19 cellular contexts compared by ENCODE assay signal in the genomic region with DNA sequence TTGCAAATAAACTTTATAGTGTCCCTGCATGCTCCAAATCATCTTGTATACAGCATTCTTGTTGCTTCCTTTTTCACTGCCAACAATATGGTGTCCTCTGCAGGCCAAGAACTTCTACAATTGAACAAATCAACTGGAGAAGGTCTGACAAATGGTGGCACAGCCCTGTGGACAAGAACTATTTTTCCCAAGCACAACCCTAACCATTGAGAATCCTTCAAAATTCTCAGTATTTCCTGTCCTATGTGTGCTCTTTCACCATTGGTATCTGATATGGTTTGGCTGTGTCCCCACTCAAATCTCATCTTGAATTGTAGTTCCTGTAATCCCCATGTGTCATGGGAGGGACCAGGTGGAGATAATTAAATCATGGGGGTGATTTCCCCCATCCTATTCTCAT.
DNase-seq lines count a peak whose midpoint lies in the region; ATAC-seq, FAIRE-seq and TF ChIP-seq lines count a peak whose summit lies in the region.
"Had no signal": no experiment of that assay in that cellular context is flagged by ENCODE, and none has a peak within 500 bp of the region (broad histone marks: within the 10 kb centered on the region; RNA-seq: fewer than 3 reads in every experiment).

No MANE protein-coding gene starts in this region.

- H2AK5ac ChIP-seq in H1 (ENCODE audit: low read depth, low read length), result no peak overlapping the region

- DNase-seq in AG10803 (ENCODE audit: low read depth), result peak; percentile 73
- no peak for DNase-seq in H1 (ENCODE audit: low read depth in 1 of 2, low spot score in 2 of 2)
- DNase-seq in neural progenitor cell (ENCODE audit: low spot score), result no peak
- no peak for DNase-seq in Karpas-422
- DNase-seq in NCI-H82 (lab: John Stamatoyannopoulos, UW), result no peak
- DNase-seq in NOMO-1 treated with DMSO at 0.1 percent for 48 hours (lab: John Stamatoyannopoulos, UW; ENCODE audit: unreplicated experiment), result no peak
- DNase-seq in right lobe of liver, result no peak
- DNase-seq: 8988T; CD8-positive, alpha-beta T cell; DMS 273 treated with DMSO at 0.1 percent for 48 hours; DMS53; DND-41; EL; H9 had no signal

- no peak overlapping the region for H2BK15ac ChIP-seq in H1 (ENCODE audit: low read length)

- H4K91ac ChIP-seq in H1 (replicated peaks; ENCODE audit: insufficient read length, low read length), result peak overlapping the region; percentile 81

- no peak overlapping the region for H3K4me2 ChIP-seq in H1 (ENCODE audit: insufficient read depth in 1 of 2, low read depth in 2 of 2, low read length in 2 of 2)
- H3K4me2 ChIP-seq in neural progenitor cell, result no peak overlapping the region
- H3K4me2 ChIP-seq in Karpas-422 (ENCODE audit: low read depth, low read length, poor library complexity, severe bottlenecking), result no peak overlapping the region
- H3K4me2 ChIP-seq: BLaER1 treated with 17β-estradiol and CSF1 and Interleukin-3, amounts not matched to agents 10 nM and 100 nM had no signal

- H3K4ac ChIP-seq in H1 (replicated peaks; ENCODE audit: insufficient read length, low read depth, low read length), result no peak overlapping the region

- no peaks in the 10 kb centered on the region for H3K27me3 ChIP-seq in HUES48 (ENCODE audit: control insufficient read depth, insufficient read depth, low read length)
- H3K27me3 ChIP-seq in H1 (replicated peaks in 1 of 4; ENCODE audit: control insufficient read depth in 3 of 4, extremely low read depth in 1 of 4, insufficient read depth in 3 of 4, low read length in 3 of 4), result peaks cover 0 to 1% (median 0%) of the 10 kb centered on the region in 4 experiments; a peak in 1 of 7 replicates
- no peaks in the 10 kb centered on the region for H3K27me3 ChIP-seq in neural progenitor cell
- H3K27me3 ChIP-seq in Karpas-422 (ENCODE audit: low read length), result no peaks in the 10 kb centered on the region
- no peaks in the 10 kb centered on the region for H3K27me3 ChIP-seq in right lobe of liver
- H3K27me3 ChIP-seq: BLaER1 treated with 17β-estradiol and CSF1 and Interleukin-3, amounts not matched to agents 10 nM and 100 nM had no signal

- intact Hi-C loops in right lobe of liver (cut with DNase I), result no loop called here

- no peak overlapping the region for H3K14ac ChIP-seq in H1 (ENCODE audit: insufficient read length)

- no peak for TF ChIP-seq EP300 in H1 (IDR thresholded peaks at IDR 0.05; ENCODE audit: borderline replicate concordance in 1 of 2, low read depth in 2 of 2, low read length in 2 of 2)

- no peak for FAIRE-seq in H1 (lab: Jason Lieb, UNC)
- FAIRE-seq: GM12878, HTR-8/SVneo had no signal

- H3K56ac ChIP-seq in H1 (replicated peaks; ENCODE audit: insufficient read length, low read depth, low read length), result no peak overlapping the region

- H3K4me1 Mint-ChIP-seq in neural progenitor cell, result peaks cover 3% of the 10 kb centered on the region
- H3K4me1 Mint-ChIP-seq: B cell had no signal

- no peaks in the 10 kb centered on the region for H3K27me3 Mint-ChIP-seq in neural progenitor cell (ENCODE audit: insufficient read depth, low read depth)
- H3K27me3 Mint-ChIP-seq: B cell had no signal

- no peaks in the 10 kb centered on the region for H3K79me2 ChIP-seq in H1 (ENCODE audit: control insufficient read depth in 1 of 2, insufficient read depth in 2 of 2, low read length in 2 of 2)
- H3K79me2 ChIP-seq in neural progenitor cell (ENCODE audit: low read depth), result no peaks in the 10 kb centered on the region
- H3K79me2 ChIP-seq in Karpas-422 (ENCODE audit: low read length), result no peaks in the 10 kb centered on the region

- no peak overlapping the region; the same call in 1 of the 2 replicates for H2BK20ac ChIP-seq in H1 (ENCODE audit: low read length)

- H3K9ac ChIP-seq in HUES48 (ENCODE audit: low read depth, low read length), result no peak overlapping the region
- H3K9ac ChIP-seq in H1 (replicated peaks in 1 of 4; ENCODE audit: extremely low read depth in 1 of 4, low read depth in 3 of 4, low read length in 3 of 4), result no peak overlapping the region
- no peak overlapping the region for H3K9ac ChIP-seq in neural progenitor cell
- no peak overlapping the region for H3K9ac ChIP-seq in Karpas-422 (ENCODE audit: low read length)
- H3K9ac ChIP-seq: BLaER1 treated with 17β-estradiol and CSF1 and Interleukin-3, amounts not matched to agents 10 nM and 100 nM had no signal

- H3K36me3 ChIP-seq in HUES48 (ENCODE audit: control insufficient read depth, insufficient read depth, low read length) (no peaks in the 10 kb centered on the region), H1 (ENCODE audit: control insufficient read depth in 2 of 4, insufficient read depth in 4 of 4, low read length in 3 of 4) (no peaks in the 10 kb centered on the region), neural progenitor cell (no peaks in the 10 kb centered on the region), Karpas-422 (ENCODE audit: insufficient read depth, low read length) (no peaks in the 10 kb centered on the region), right lobe of liver (no peaks in the 10 kb centered on the region)
- H3K36me3 ChIP-seq: BLaER1 treated with 17β-estradiol and CSF1 and Interleukin-3, amounts not matched to agents 10 nM and 100 nM had no signal

- H3K27ac ChIP-seq in HUES48 (ENCODE audit: low read depth, low read length) (peak overlapping the region; percentile 57), H1 (ENCODE audit: low read depth, low read length) (no peak overlapping the region), neural progenitor cell (peak overlapping the region; percentile 20), Karpas-422 (ENCODE audit: low read length) (no peak overlapping the region), right lobe of liver (no peak overlapping the region)
- H3K27ac ChIP-seq: BLaER1 treated with 17β-estradiol and CSF1 and Interleukin-3, amounts not matched to agents 10 nM and 100 nM had no signal

- TF ChIP-seq CTCF in AG10803 (conservative IDR thresholded peaks at IDR 0.05; ENCODE audit: low read length) (0 out of 2 replicates have a peak, but pooled peaks have one; percentile 3), H1 (IDR thresholded peaks at IDR 0.05; ENCODE audit: control extremely low read depth in 1 of 3, insufficient read depth in 1 of 3, low read depth in 1 of 3, low read length in 3 of 3) (no peak), neural progenitor cell (IDR thresholded peaks at IDR 0.05) (no peak), right lobe of liver (IDR thresholded peaks at IDR 0.05) (no peak)

- H3K9me3 ChIP-seq in HUES48 (ENCODE audit: control insufficient read depth, insufficient read depth, low read length) (no peaks in the 10 kb centered on the region), H1 (ENCODE audit: insufficient read depth in 2 of 2, low read depth in 1 of 2, low read length in 1 of 2) (no peaks in the 10 kb centered on the region; a peak in 1 of 4 replicates), neural progenitor cell (ENCODE audit: low read depth) (no peaks in the 10 kb centered on the region), Karpas-422 (ENCODE audit: low read length) (no peaks in the 10 kb centered on the region), right lobe of liver (no peaks in the 10 kb centered on the region)

- no peaks in the 10 kb centered on the region for H3K79me1 ChIP-seq in H1 (ENCODE audit: low read depth, low read length)

- POLR2A ChIA-PET in H1 (lab: Charles Lee; ENCODE audit: partially characterized antibody), result no interaction called here

- no peak overlapping the region for H4K8ac ChIP-seq in H1 (ENCODE audit: extremely low read depth, insufficient read depth, low read length)

- H2AFZ ChIP-seq in H1 (ENCODE audit: low read length) (no peak overlapping the region; the same call in 1 of the 2 replicates), neural progenitor cell (replicated peaks) (no peak overlapping the region), Karpas-422 (ENCODE audit: low read length) (no peak overlapping the region)

- TF ChIP-seq POLR2A in H1 (IDR thresholded peaks at IDR 0.05; ENCODE audit: control extremely low read depth in 1 of 2, low read depth in 2 of 2, low read length in 2 of 2) (no peak), right lobe of liver (IDR thresholded peaks at IDR 0.05) (no peak)

- no peaks in the 10 kb centered on the region for H3K23me2 ChIP-seq in H1 (ENCODE audit: low read depth, low read length)

- H4K5ac ChIP-seq in H1 (ENCODE audit: insufficient read length, low read depth, low read length), result no peak overlapping the region

- no peak overlapping the region for H2BK5ac ChIP-seq in H1 (ENCODE audit: low read depth, low read length)

- H3K9me2 ChIP-seq in Karpas-422 (replicated peaks; ENCODE audit: insufficient read depth, low read length), result no peaks in the 10 kb centered on the region

- H3K27ac Mint-ChIP-seq in neural progenitor cell, result no peak overlapping the region
- H3K27ac Mint-ChIP-seq: B cell; CD8-positive, alpha-beta T cell had no signal

- H3K4me3 ChIP-seq in AG10803 (ENCODE audit: low read length) (no peak overlapping the region), HUES48 (ENCODE audit: low read depth, low read length) (no peak overlapping the region), H1 (ENCODE audit: extremely low read depth in 1 of 4, insufficient read depth in 2 of 4, low read depth in 3 of 4, low read length in 4 of 4) (no peak overlapping the region), neural progenitor cell (no peak overlapping the region), Karpas-422 (ENCODE audit: low read length) (no peak overlapping the region), right lobe of liver (no peak overlapping the region)
- H3K4me3 ChIP-seq: BLaER1 treated with 17β-estradiol and CSF1 and Interleukin-3, amounts not matched to agents 10 nM and 100 nM; GM12878 had no signal

- H4K20me1 ChIP-seq in H1 (replicated peaks in 1 of 2; ENCODE audit: control insufficient read depth in 1 of 2, insufficient read depth in 2 of 2, low read length in 2 of 2) (no peaks in the 10 kb centered on the region), neural progenitor cell (ENCODE audit: low read depth) (no peaks in the 10 kb centered on the region), Karpas-422 (ENCODE audit: insufficient read depth, low read depth, low read length) (no peaks in the 10 kb centered on the region)
- H4K20me1 ChIP-seq: BLaER1 treated with 17β-estradiol and CSF1 and Interleukin-3, amounts not matched to agents 10 nM and 100 nM had no signal

- no peak overlapping the region for H2BK12ac ChIP-seq in H1 (ENCODE audit: low read depth, low read length)

- CTCF ChIA-PET in H1 (lab: Charles Lee; ENCODE audit: partially characterized antibody), result no interaction called here

- peaks cover 14% of the 10 kb centered on the region for H3K4me1 ChIP-seq in HUES48 (ENCODE audit: control insufficient read depth, insufficient read depth, low read length)
- peaks cover 0 to 8% (median 2%) of the 10 kb centered on the region in 4 experiments; a peak in 2 of 7 replicates for H3K4me1 ChIP-seq in H1 (replicated peaks in 1 of 4; ENCODE audit: control insufficient read depth in 3 of 4, insufficient read depth in 4 of 4, low read length in 3 of 4)
- H3K4me1 ChIP-seq in neural progenitor cell, result peaks cover 10% of the 10 kb centered on the region
- H3K4me1 ChIP-seq in Karpas-422 (ENCODE audit: low read length), result no peaks in the 10 kb centered on the region
- no peaks in the 10 kb centered on the region for H3K4me1 ChIP-seq in right lobe of liver

- peak overlapping the region; percentile 33 for H2BK120ac ChIP-seq in H1 (replicated peaks; ENCODE audit: low read depth, low read length)

- no peak overlapping the region for H3K18ac ChIP-seq in H1 (ENCODE audit: extremely low read depth, low read length)

- no peak for TF ChIP-seq RAD21 in H1 (IDR thresholded peaks at IDR 0.05 in 1 of 2, conservative IDR thresholded peaks at IDR 0.05 in 1 of 2; ENCODE audit: low read depth in 2 of 2, low read length in 2 of 2)

- no peaks in the 10 kb centered on the region for H3K9me3 Mint-ChIP-seq in neural progenitor cell
- H3K9me3 Mint-ChIP-seq: CD8-positive, alpha-beta T cell had no signal

- no peaks in the 10 kb centered on the region for H3F3A ChIP-seq in neural progenitor cell (ENCODE audit: low read depth)

- H3K4me3 Mint-ChIP-seq in neural progenitor cell, result no peak overlapping the region
- H3K4me3 Mint-ChIP-seq: B cell; CD8-positive, alpha-beta T cell; H9 had no signal

- H3K36me3 Mint-ChIP-seq in neural progenitor cell, result no peaks in the 10 kb centered on the region
- H3K36me3 Mint-ChIP-seq: CD8-positive, alpha-beta T cell had no signal

- no peak overlapping the region for H3K23ac ChIP-seq in H1 (ENCODE audit: insufficient read length)

- ATAC-seq in right lobe of liver, result no peak
- ATAC-seq: CD8-positive, alpha-beta T cell; GM12878 had no signal

Comparison
In these comparisons a context has a peak if more than half of its experiments do, and no peak if none do; other contexts are left out.
1. H3K27ac ChIP-seq: peak in HUES48 (single experiment) and neural progenitor cell (single experiment); none in H1 (single experiment), Karpas-422 (single experiment) and right lobe of liver (0 of 3).